In genomic region chr15:70530503-70530902, GRCh38 we compare ENCODE assay signal across 22 cellular contexts.
DNase-seq lines count a peak whose midpoint lies in the region; ATAC-seq and TF ChIP-seq lines count a peak whose summit lies in the region.
"Had no signal": no experiment of that assay in that cellular context is flagged by ENCODE, and none has a peak within 500 bp of the region (broad histone marks: within the 10 kb centered on the region; RNA-seq: fewer than 3 reads in every experiment).

No MANE protein-coding gene starts in this region.

- no peaks in the 10 kb centered on the region for H3K9me3 ChIP-seq in CD4-positive, alpha-beta T cell (ENCODE audit: control insufficient read depth, low read length)
- H3K9me3 ChIP-seq: BLaER1 treated with 17β-estradiol and CSF1 and Interleukin-3, amounts not matched to agents 10 nM and 100 nM; ovary; vagina had no signal

- peaks cover 2% of the 10 kb centered on the region for H3K9me3 Mint-ChIP-seq in activated T-cell treated with anti-CD3 and anti-CD28 coated beads, Interleukin-2, amount 50 U/mL, for 24 hours
- peaks cover 5% of the 10 kb centered on the region for H3K9me3 Mint-ChIP-seq in activated T-cell treated with anti-CD3 and anti-CD28 coated beads, Interleukin-2, amount 50 U/mL, for 4 hours
- H3K9me3 Mint-ChIP-seq in CD4-positive, alpha-beta T cell, result no peaks in the 10 kb centered on the region
- H3K9me3 Mint-ChIP-seq in T-cell, result no peaks in the 10 kb centered on the region
- H3K9me3 Mint-ChIP-seq in immature natural killer cell, result no peaks in the 10 kb centered on the region
- H3K9me3 Mint-ChIP-seq: WTC11 had no signal

- no peak for ATAC-seq in activated T-cell treated with anti-CD3 and anti-CD28 coated beads, Interleukin-2, amount 50 U/mL, for 4 hours
- ATAC-seq in CD4-positive, alpha-beta T cell (ENCODE audit: poor library complexity), result no peak
- ATAC-seq in T-cell (replicated peaks in 1 of 4) (no peak), GM21515 (IDR thresholded peaks at IDR 0.05; ENCODE audit: unreplicated experiment) (no peak)
- ATAC-seq: HCT116; SK-N-SH treated with all-trans-retinoic acid at 6 μM for 48 hours; stimulated activated memory B cell treated with anti-CD40 and anti-IgM and Interleukin-4, amounts not matched to agents 10 μg/mL and 1 μg/mL and 100 μg/mL, for 72 hours; WTC11 had no signal

- POLR2A ChIA-PET in CD4-positive, alpha-beta T cell (lab: Charles Lee), result interaction anchor here (0.6 to 2.0 kb wide), 3 partner anchors 9 to 1068 kb away, joined by 3 to 6 read pairs (median 4); no protein-coding TSS in a partner anchor
- POLR2A ChIA-PET in T-cell (lab: Charles Lee), result no interaction called here

- peaks cover 86% of the 10 kb centered on the region for H3K4me1 Mint-ChIP-seq in activated T-cell treated with anti-CD3 and anti-CD28 coated beads, Interleukin-2, amount 50 U/mL, for 24 hours (ENCODE audit: low read depth)
- H3K4me1 Mint-ChIP-seq in activated T-cell treated with anti-CD3 and anti-CD28 coated beads, Interleukin-2, amount 50 U/mL, for 4 hours (ENCODE audit: low read depth), result peaks cover 92% of the 10 kb centered on the region
- H3K4me1 Mint-ChIP-seq in CD4-positive, alpha-beta T cell (ENCODE audit: low read depth), result peaks cover 94% of the 10 kb centered on the region
- H3K4me1 Mint-ChIP-seq in T-cell, result peaks cover 94 to 98% (median 97%) of the 10 kb centered on the region in 3 donors
- peaks cover 46 to 62% of the 10 kb centered on the region in 2 donors for H3K4me1 Mint-ChIP-seq in immature natural killer cell

- no peak overlapping the region for H3K27ac ChIP-seq in CD4-positive, alpha-beta T cell (ENCODE audit: low read depth, low read length)
- H3K27ac ChIP-seq: BLaER1 treated with 17β-estradiol and CSF1 and Interleukin-3, amounts not matched to agents 10 nM and 100 nM; HL-60; ovary; vagina had no signal

- no peaks in the 10 kb centered on the region for H3K27me3 ChIP-seq in CD4-positive, alpha-beta T cell (ENCODE audit: control insufficient read depth, insufficient read depth, low read length)
- H3K27me3 ChIP-seq: ovary, spleen, vagina had no signal

- no peak overlapping the region for H3K4me3 Mint-ChIP-seq in activated T-cell treated with anti-CD3 and anti-CD28 coated beads, Interleukin-2, amount 50 U/mL, for 24 hours
- no peak overlapping the region for H3K4me3 Mint-ChIP-seq in activated T-cell treated with anti-CD3 and anti-CD28 coated beads, Interleukin-2, amount 50 U/mL, for 4 hours
- no peak overlapping the region for H3K4me3 Mint-ChIP-seq in CD4-positive, alpha-beta T cell
- peak overlapping the region in 1 of 3 donors; percentile 78 for H3K4me3 Mint-ChIP-seq in T-cell
- peak overlapping the region in 1 of 5 donors; percentile 7 for H3K4me3 Mint-ChIP-seq in immature natural killer cell
- H3K4me3 Mint-ChIP-seq: stimulated activated memory B cell treated with anti-CD40 and anti-IgM and Interleukin-4, amounts not matched to agents 10 μg/mL and 1 μg/mL and 100 μg/mL, for 72 hours; WTC11 had no signal

- no peaks in the 10 kb centered on the region for H3K36me3 Mint-ChIP-seq in activated T-cell treated with anti-CD3 and anti-CD28 coated beads, Interleukin-2, amount 50 U/mL, for 24 hours (ENCODE audit: low read depth)
- H3K36me3 Mint-ChIP-seq in activated T-cell treated with anti-CD3 and anti-CD28 coated beads, Interleukin-2, amount 50 U/mL, for 4 hours (ENCODE audit: insufficient read depth), result no peaks in the 10 kb centered on the region
- H3K36me3 Mint-ChIP-seq in CD4-positive, alpha-beta T cell (ENCODE audit: low read depth), result peaks cover 7% of the 10 kb centered on the region
- H3K36me3 Mint-ChIP-seq in T-cell (no peaks in the 10 kb centered on the region), immature natural killer cell (peaks cover 0 to 14% (median 6%) of the 10 kb centered on the region in 3 donors)
- H3K36me3 Mint-ChIP-seq: stimulated activated memory B cell treated with anti-CD40 and anti-IgM and Interleukin-4, amounts not matched to agents 10 μg/mL and 1 μg/mL and 100 μg/mL, for 72 hours; WTC11 had no signal

- peak; percentile 20 for DNase-seq in activated T-cell treated with anti-CD3 and anti-CD28 coated beads, Interleukin-2, amount 50 U/mL, for 24 hours
- DNase-seq in activated T-cell treated with anti-CD3 and anti-CD28 coated beads, Interleukin-2, amount 50 U/mL, for 4 hours, result no peak
- no peak for DNase-seq in CD4-positive, alpha-beta T cell
- DNase-seq in T-cell, result no peak
- DNase-seq in immature natural killer cell, result no peak
- DNase-seq in NCI-H1417 (lab: John Stamatoyannopoulos, UW), result no peak
- DNase-seq in GM20000 (ENCODE audit: low spot score), result no peak
- DNase-seq: mesendoderm; naive B cell; NCI-H1105 treated with DMSO at 0.1 percent for 48 hours; NCI-H446 treated with DMSO at 0.1 percent for 48 hours; ovary; spleen; stimulated activated CD4-positive, alpha-beta T cell treated with anti-CD3 and anti-CD28 coated beads, Interleukin-2, amount 100 ng/mL, for 48 hours had no signal

- H3K27me3 Mint-ChIP-seq in activated T-cell treated with anti-CD3 and anti-CD28 coated beads, Interleukin-2, amount 50 U/mL, for 24 hours, result no peaks in the 10 kb centered on the region
- no peaks in the 10 kb centered on the region for H3K27me3 Mint-ChIP-seq in activated T-cell treated with anti-CD3 and anti-CD28 coated beads, Interleukin-2, amount 50 U/mL, for 4 hours (ENCODE audit: low read depth)
- H3K27me3 Mint-ChIP-seq in CD4-positive, alpha-beta T cell, result no peaks in the 10 kb centered on the region
- H3K27me3 Mint-ChIP-seq in T-cell, result no peaks in the 10 kb centered on the region
- H3K27me3 Mint-ChIP-seq in immature natural killer cell (ENCODE audit: low read depth in 3 of 3), result peaks cover 0 to 5% (median 2%) of the 10 kb centered on the region in 3 donors

- TF ChIP-seq CTCF in CD4-positive, alpha-beta T cell (IDR thresholded peaks at IDR 0.05), result no peak
- TF ChIP-seq CTCF in GM20000 (IDR thresholded peaks at IDR 0.05; ENCODE audit: extremely low read depth, missing control alignments), result no peak

- intact Hi-C loops in CD4-positive, alpha-beta T cell (cut with DNase I, micrococcal nuclease), result loop anchor here in 1 of 2 experiments (5.0 kb wide), 1 partner anchor 37 kb away; no protein-coding TSS in a partner anchor

- CTCF ChIA-PET in CD4-positive, alpha-beta T cell (lab: Charles Lee), result no interaction called here
- CTCF ChIA-PET in T-cell (lab: Charles Lee), result no interaction called here

- H3K27ac Mint-ChIP-seq in activated T-cell treated with anti-CD3 and anti-CD28 coated beads, Interleukin-2, amount 50 U/mL, for 24 hours, result peak overlapping the region; percentile 1
- peak overlapping the region; percentile 89 for H3K27ac Mint-ChIP-seq in CD4-positive, alpha-beta T cell
- H3K27ac Mint-ChIP-seq in T-cell, result peak overlapping the region; percentile 92 to 98
- H3K27ac Mint-ChIP-seq in immature natural killer cell, result peak overlapping the region in 4 of 6 donors; percentile 8 to 72 (median 36)
- H3K27ac Mint-ChIP-seq: stimulated activated memory B cell treated with anti-CD40 and anti-IgM and Interleukin-4, amounts not matched to agents 10 μg/mL and 1 μg/mL and 100 μg/mL, for 72 hours; WTC11 had no signal

Comparison
In these comparisons a context has a peak if more than half of its experiments do, and no peak if none do; other contexts are left out.
1. H3K27ac Mint-ChIP-seq: peak in every context shown above with its lines; median percentile 95 in T-cell; 89 in CD4-positive, alpha-beta T cell; 36 in immature natural killer cell; 1 in activated T-cell treated with anti-CD3 and anti-CD28 coated beads, Interleukin-2, amount 50 U/mL, for 24 hours.